ENCODE assay signal across 1 cellular context in the genomic region with DNA sequence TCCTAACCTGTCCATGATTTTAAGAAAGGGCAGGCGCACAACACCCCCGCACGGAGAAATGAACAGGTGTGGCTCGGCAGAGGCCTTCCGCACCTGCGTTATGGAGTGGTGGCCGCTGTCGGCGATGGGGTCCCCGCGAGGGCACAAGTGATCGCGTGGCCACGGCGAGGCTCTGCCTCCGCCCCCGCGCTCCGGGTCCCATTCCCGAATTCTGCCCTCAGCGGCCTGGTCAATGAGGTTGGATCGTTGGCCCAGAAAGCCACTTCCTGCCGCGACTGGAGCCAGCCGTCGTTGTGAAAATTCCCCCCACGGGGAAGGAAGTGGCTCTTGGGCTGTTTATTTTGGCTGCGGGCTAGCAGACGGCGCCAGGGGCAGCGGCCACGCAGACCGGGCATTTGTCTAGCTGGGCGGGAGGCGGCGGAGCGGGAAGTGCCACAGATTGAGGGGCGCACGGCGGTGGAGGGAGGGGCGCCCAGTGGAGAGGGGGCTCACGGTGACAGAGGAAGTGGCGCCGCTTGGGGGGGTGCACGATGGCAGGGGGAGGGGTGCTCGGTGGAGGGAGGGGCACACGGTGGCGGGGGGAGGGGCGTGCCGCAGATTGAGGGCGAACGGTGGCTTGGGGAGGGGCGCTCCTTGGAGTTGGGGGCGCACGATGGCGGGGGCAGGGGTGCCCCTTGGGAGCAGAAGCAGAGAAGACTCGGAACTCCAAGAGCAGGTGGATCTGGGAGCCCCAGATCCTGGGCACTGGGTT.
TF ChIP-seq lines count a peak whose summit lies in the region.

No MANE protein-coding gene starts in this region.

TF ChIP-seq in SK-N-SH treated with all-trans-retinoic acid at 6 μM for 48 hours, 23 proteins besides CTCF, POLR2A, EP300 and RAD21 (continued from another document):
- TF ChIP-seq ZNF565 (CRISPR knock-in tag; conservative IDR thresholded peaks at IDR 0.05; ENCODE audit: low read depth): peak; percentile 83; the same call in 1 of the 2 replicates
